14 cellular contexts compared by ENCODE assay signal in genomic region chr3:109784852-109785631, GRCh38.
"Had no signal": no experiment of that assay in that cellular context is flagged by ENCODE, and none has a peak within 500 bp of the region (broad histone marks: within the 10 kb centered on the region; RNA-seq: fewer than 3 reads in every experiment).

No MANE protein-coding gene starts in this region.

- H3K9me3 ChIP-seq: ovary had no signal

- DNase-seq: foreskin keratinocyte; left colon; left ventricle myocardium superior; midbrain; ovary; right cardiac atrium; small intestine; stimulated activated CD4-positive, alpha-beta T cell treated with anti-CD3 and anti-CD28 coated beads, Interleukin-12 subunit alpha, Interleukin-12 subunit beta, amount 100 ng/mL, for 4 hours; stimulated activated naive CD4-positive, alpha-beta T cell treated with Interleukin-2 at 50 U/mL for 16 hours; trophoblast cell had no signal

- H2AFZ ChIP-seq: hepatocyte, neural progenitor cell had no signal

- H3K79me2 ChIP-seq: hepatocyte had no signal

- H3K27ac ChIP-seq: foreskin keratinocyte, hepatocyte, neural progenitor cell, ovary had no signal

- H3K9ac ChIP-seq: neural progenitor cell had no signal

- H3K4me3 ChIP-seq: hepatocyte, lung, neural progenitor cell, ovary had no signal

- H3K27me3 ChIP-seq: foreskin keratinocyte, hepatocyte, neural progenitor cell, ovary had no signal

- H3K36me3 ChIP-seq: neural progenitor cell, ovary had no signal

- ATAC-seq: foreskin keratinocyte; left colon; left ventricle myocardium superior; natural killer cell treated with Interleukin-12 subunit alpha and Interleukin-12 subunit beta and Interleukin-15 and Interleukin-18, amount 100 ng/mL, for 72 hours; right cardiac atrium had no signal

- H3K4me2 ChIP-seq: hepatocyte, neural progenitor cell had no signal

- H3K4me1 ChIP-seq: foreskin keratinocyte, neural progenitor cell had no signal
